ENCODE assay signal across 11 cellular contexts in the genomic region with DNA sequence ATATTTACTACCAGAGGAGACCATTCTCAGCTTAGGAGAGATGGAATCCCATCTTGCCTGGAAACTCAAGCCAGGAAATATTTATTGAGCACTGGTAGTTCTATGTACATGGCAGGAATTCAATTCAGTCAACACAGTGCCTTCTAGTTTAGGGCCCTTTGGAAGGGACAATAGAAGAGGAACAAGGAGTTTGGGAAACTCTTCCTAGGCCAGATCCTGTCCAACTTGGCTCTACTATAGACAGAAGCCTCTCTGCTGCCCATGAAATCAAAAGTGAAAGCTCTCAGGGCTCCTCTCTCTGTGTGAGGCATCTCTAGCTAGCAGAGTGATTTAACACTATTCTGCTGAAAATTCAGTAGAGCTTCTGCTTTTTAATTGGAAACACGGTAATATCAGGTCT.
DNase-seq lines count a peak whose midpoint lies in the region; ATAC-seq and TF ChIP-seq lines count a peak whose summit lies in the region.
"Had no signal": no experiment of that assay in that cellular context is flagged by ENCODE, and none has a peak within 500 bp of the region (broad histone marks: within the 10 kb centered on the region; RNA-seq: fewer than 3 reads in every experiment).

No MANE protein-coding gene starts in this region.

- in situ Hi-C loops in mammary epithelial cell (cut with MboI; ENCODE audit: low sequenced_read_pairs in 2 of 2) (no loop called here), HAP-1 (cut with MboI; ENCODE audit: low sequenced_read_pairs) (no loop called here)

- H2AFZ ChIP-seq in mammary epithelial cell (ENCODE audit: low read depth, low read length), result no peak overlapping the region

- peak; percentile 36 for DNase-seq in MCF 10A (ENCODE audit: unreplicated experiment)
- no peak for DNase-seq in mammary epithelial cell
- peak; percentile 23 for DNase-seq in MG63
- no peak for DNase-seq in epidermal melanocyte (ENCODE audit: insufficient read length, low spot score)
- no peak for DNase-seq in T-cell
- DNase-seq in HAP-1 (ENCODE audit: low spot score in 2 of 2), result no peak
- DNase-seq: activated CD4-positive, alpha-beta T cell treated with anti-CD3 and anti-CD28 coated beads for 48 hours; NCI-H345; stimulated activated naive CD8-positive, alpha-beta T cell treated with anti-CD3 and anti-CD28 coated beads, Interleukin-15, amount 100 ng/mL, for 72 hours had no signal

- no peaks in the 10 kb centered on the region for H3K79me2 ChIP-seq in mammary epithelial cell (ENCODE audit: insufficient read depth, low read length)

- H3K9me3 ChIP-seq in mammary epithelial cell (replicated peaks; ENCODE audit: insufficient read depth, low read length) (no peaks in the 10 kb centered on the region), MG63 (no peaks in the 10 kb centered on the region), HAP-1 (peaks cover 3% of the 10 kb centered on the region; the same call in 1 of the 2 replicates)

- no TSS peak for BruUV-seq in MCF 10A (replicated peaks; lab: Mats Ljungman, UMichigan)
- no TSS peak for BruUV-seq in mammary epithelial cell (replicated peaks; lab: Mats Ljungman, UMichigan)

- no peaks in the 10 kb centered on the region for H3K4me1 ChIP-seq in mammary epithelial cell (ENCODE audit: insufficient read depth, low read length)
- peaks cover 25% of the 10 kb centered on the region for H3K4me1 ChIP-seq in HAP-1

- H3K4me3 Mint-ChIP-seq in MCF 10A (ENCODE audit: unreplicated experiment) (no peak overlapping the region), T-cell (no peak overlapping the region)
- H3K4me3 Mint-ChIP-seq: stimulated activated naive CD8-positive, alpha-beta T cell treated with anti-CD3 and anti-CD28 coated beads, Interleukin-15, amount 100 ng/mL, for 72 hours had no signal

- CTCF ChIA-PET in MCF 10A (lab: Yijun Ruan, JAX), result interaction anchor here (1.1 to 2.6 kb wide), 2 partner anchors 14 to 21 kb away, joined by 3 to 7 read pairs; no protein-coding TSS in a partner anchor
- CTCF ChIA-PET in mammary epithelial cell (lab: Charles Lee; ENCODE audit: low non-redundant PET), result no interaction called here
- CTCF ChIA-PET in T-cell (lab: Charles Lee), result no interaction called here

- H3K27ac Mint-ChIP-seq in MCF 10A (ENCODE audit: low read depth, unreplicated experiment) (peak overlapping the region; percentile 22), T-cell (no peak overlapping the region)

- H4K20me1 ChIP-seq in mammary epithelial cell (ENCODE audit: insufficient read depth, low read length), result no peaks in the 10 kb centered on the region

- H3K4me3 ChIP-seq in mammary epithelial cell (replicated peaks in 1 of 3; ENCODE audit: insufficient read depth in 1 of 3, low read depth in 2 of 3, low read length in 3 of 3) (no peak overlapping the region), MG63 (no peak overlapping the region), HAP-1 (no peak overlapping the region)

- H3K4me1 Mint-ChIP-seq in MCF 10A (ENCODE audit: insufficient read depth, unreplicated experiment) (peaks cover 6% of the 10 kb centered on the region), T-cell (no peaks in the 10 kb centered on the region)
- H3K4me1 Mint-ChIP-seq: stimulated activated naive CD8-positive, alpha-beta T cell treated with anti-CD3 and anti-CD28 coated beads, Interleukin-15, amount 100 ng/mL, for 72 hours had no signal

- H3K9me3 Mint-ChIP-seq in MCF 10A (ENCODE audit: unreplicated experiment), result no peaks in the 10 kb centered on the region
- H3K9me3 Mint-ChIP-seq in T-cell, result peaks cover 0 to 5% (median 0%) of the 10 kb centered on the region in 3 donors
- H3K9me3 Mint-ChIP-seq: stimulated activated naive CD8-positive, alpha-beta T cell treated with anti-CD3 and anti-CD28 coated beads, Interleukin-15, amount 100 ng/mL, for 72 hours had no signal

- H3K4me2 ChIP-seq in mammary epithelial cell (ENCODE audit: insufficient read depth, low read depth, low read length), result no peak overlapping the region

- H3K36me3 Mint-ChIP-seq in MCF 10A (ENCODE audit: insufficient read depth, unreplicated experiment) (no peaks in the 10 kb centered on the region), T-cell (no peaks in the 10 kb centered on the region)

- H3K27me3 ChIP-seq in mammary epithelial cell (ENCODE audit: insufficient read depth, low read length) (no peaks in the 10 kb centered on the region), MG63 (no peaks in the 10 kb centered on the region), HAP-1 (ENCODE audit: low read depth) (no peaks in the 10 kb centered on the region)

- H3K27ac ChIP-seq in mammary epithelial cell (ENCODE audit: insufficient read depth, low read depth, low read length), result no peak overlapping the region
- peak overlapping the region; percentile 30 for H3K27ac ChIP-seq in temporal lobe (ENCODE audit: low read depth, low read length)

- TF ChIP-seq CTCF in MCF 10A (IDR thresholded peaks at IDR 0.05; ENCODE audit: unreplicated experiment), result no peak
- TF ChIP-seq CTCF in mammary epithelial cell (conservative IDR thresholded peaks at IDR 0.05 in 1 of 2, IDR thresholded peaks at IDR 0.05 in 1 of 2; ENCODE audit: extremely low read depth in 1 of 2, insufficient read depth in 1 of 2, low read depth in 1 of 2, low read length in 2 of 2), result no peak

- 93% methylated on average over 1 of the region's 1 CpG for WGBS in mammary epithelial cell (ENCODE audit: low coverage, missing lambda C conversion rate)

- dilution Hi-C loops in mammary epithelial cell (cut with HindIII; ENCODE audit: low sequenced_read_pairs), result no loop called here

- no peak overlapping the region for H3K9ac ChIP-seq in mammary epithelial cell (ENCODE audit: insufficient read depth, low read length)

- H3K36me3 ChIP-seq in mammary epithelial cell (ENCODE audit: insufficient read depth, low read length) (peaks cover 2% of the 10 kb centered on the region), MG63 (no peaks in the 10 kb centered on the region), HAP-1 (replicated peaks) (no peaks in the 10 kb centered on the region)

- POLR2A ChIA-PET in MCF 10A (lab: Yijun Ruan, JAX) (no interaction called here), T-cell (lab: Charles Lee) (no interaction called here)

- intact Hi-C loops in MCF 10A (cut with micrococcal nuclease) (no loop called here), mammary epithelial cell (cut with micrococcal nuclease) (no loop called here)

- ATAC-seq in HG02798 (IDR thresholded peaks at IDR 0.05; ENCODE audit: poor library complexity, unreplicated experiment) (peak; percentile 97), T-cell (replicated peaks in 1 of 4) (no peak)
- ATAC-seq: stimulated activated naive CD8-positive, alpha-beta T cell treated with anti-CD3 and anti-CD28 coated beads, Interleukin-15, amount 100 ng/mL, for 72 hours had no signal

- H3K27me3 Mint-ChIP-seq in MCF 10A (ENCODE audit: insufficient read depth, unreplicated experiment), result no peaks in the 10 kb centered on the region
- H3K27me3 Mint-ChIP-seq in T-cell, result no peaks in the 10 kb centered on the region
- H3K27me3 Mint-ChIP-seq: stimulated activated naive CD8-positive, alpha-beta T cell treated with anti-CD3 and anti-CD28 coated beads, Interleukin-15, amount 100 ng/mL, for 72 hours had no signal

Comparison
In these comparisons a context has a peak if more than half of its experiments do, and no peak if none do; other contexts are left out.
1. DNase-seq: peak in MCF 10A (single experiment) and MG63 (single experiment); none in mammary epithelial cell (single experiment), epidermal melanocyte (single experiment), T-cell (0 of 34) and HAP-1 (0 of 2).